In the genomic region with DNA sequence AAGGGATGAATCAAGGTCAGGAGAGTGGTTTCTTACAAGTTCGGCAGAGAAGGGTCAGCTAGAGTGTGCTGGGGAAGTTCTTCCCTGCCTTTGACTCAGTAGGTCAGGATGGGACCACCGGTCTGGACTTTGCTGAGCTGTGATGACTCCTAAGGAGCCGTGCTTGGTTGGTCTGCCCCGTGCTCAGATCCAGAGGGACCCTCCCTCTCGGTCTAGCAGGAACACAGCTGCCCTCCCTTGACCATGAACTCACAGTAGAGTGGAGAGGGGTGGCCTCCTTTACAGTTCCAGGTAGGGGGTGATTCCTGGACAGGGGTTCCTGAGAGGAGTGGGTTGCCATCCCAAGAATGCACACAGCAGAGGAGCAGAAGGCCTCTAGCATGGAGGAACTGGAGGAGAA, we compare ENCODE assay signal across 10 cellular contexts. TPM values are rescaled to one million over a fixed set of nuclear protein-coding genes. Genes with fewer than 3 reads are reported as not detected.
A peak's percentile ranks its signal among the peaks of the same experiment; 100 is the strongest.
DNase-seq lines count a peak whose midpoint lies in the region; ATAC-seq and TF ChIP-seq lines count a peak whose summit lies in the region.
"Had no signal": no experiment of that assay in that cellular context is flagged by ENCODE, and none has a peak within 500 bp of the region (broad histone marks: within the 10 kb centered on the region; RNA-seq: fewer than 3 reads in every experiment).

No MANE protein-coding gene starts in this region.

- no peak overlapping the region for H3K27ac ChIP-seq in gastrocnemius medialis

- TF ChIP-seq POLR2A in gastrocnemius medialis (IDR thresholded peaks at IDR 0.05), result no peak

- ATAC-seq in gastrocnemius medialis, result no peak

- DNase-seq in GM12865 (ENCODE audit: low read depth) (no peak), nephron progenitor cell (no peak), HUDEP-2 (lab: John Stamatoyannopoulos, UW; ENCODE audit: unreplicated experiment in 76 of 76) (no peak), HEK293T (ENCODE audit: extremely low spot score) (no peak), gastrocnemius medialis (no peak)
- DNase-seq in activated naive CD8-positive, alpha-beta T cell treated with anti-CD3 and anti-CD28 coated beads for 36 hours, result no peak
- DNase-seq: dermis blood vessel endothelial cell, NCI-H2081 had no signal

- H3K4me3 ChIP-seq in GM12865 (ENCODE audit: low read depth, low read length), result peak overlapping the region; percentile 8; the same call in 1 of the 2 replicates
- H3K4me3 ChIP-seq in gastrocnemius medialis, result no peak overlapping the region

- H3K27ac Mint-ChIP-seq in IgD-negative memory B cell, result peak overlapping the region in 2 of 3 donors; percentile 14 to 76
- H3K27ac Mint-ChIP-seq in activated naive CD8-positive, alpha-beta T cell treated with anti-CD3 and anti-CD28 coated beads for 36 hours, result peak overlapping the region; percentile 84
- peak overlapping the region; percentile 68 for H3K27ac Mint-ChIP-seq in nephron progenitor cell

- H3K27me3 Mint-ChIP-seq in IgD-negative memory B cell (no peaks in the 10 kb centered on the region), nephron progenitor cell (ENCODE audit: low read depth, poor library complexity) (peaks cover 4% of the 10 kb centered on the region)
- H3K27me3 Mint-ChIP-seq in activated naive CD8-positive, alpha-beta T cell treated with anti-CD3 and anti-CD28 coated beads for 36 hours, result no peaks in the 10 kb centered on the region

- peak overlapping the region in 3 of 4 donors; percentile 45 to 67 (median 49) for H3K4me3 Mint-ChIP-seq in IgD-negative memory B cell
- peak overlapping the region; percentile 92 for H3K4me3 Mint-ChIP-seq in activated naive CD8-positive, alpha-beta T cell treated with anti-CD3 and anti-CD28 coated beads for 36 hours
- H3K4me3 Mint-ChIP-seq in nephron progenitor cell, result peak overlapping the region; percentile 23

- no peaks in the 10 kb centered on the region for H3K27me3 ChIP-seq in gastrocnemius medialis

- in situ Hi-C loops in gastrocnemius medialis (cut with MboI; ENCODE audit: low sequenced_read_pairs in 4 of 4), result loop anchor here in 2 of 4 donors (5.0 to 10.0 kb wide), 2 partner anchors 78 to 90 kb away; a partner anchor contains a TSS

- CTCF ChIA-PET in HEK293T (lab: Yijun Ruan, JAX), result interaction anchor here (2.1 kb wide), 1 partner anchor 9 kb away, joined by 6 read pairs; no protein-coding TSS in a partner anchor

- H3K4me1 Mint-ChIP-seq in IgD-negative memory B cell (peaks cover 12 to 46% (median 41%) of the 10 kb centered on the region in 3 donors), nephron progenitor cell (peaks cover 50% of the 10 kb centered on the region)
- H3K4me1 Mint-ChIP-seq in activated naive CD8-positive, alpha-beta T cell treated with anti-CD3 and anti-CD28 coated beads for 36 hours, result peaks cover 79% of the 10 kb centered on the region

- H3K9me3 Mint-ChIP-seq in IgD-negative memory B cell (no peaks in the 10 kb centered on the region), nephron progenitor cell (no peaks in the 10 kb centered on the region)
- H3K9me3 Mint-ChIP-seq in activated naive CD8-positive, alpha-beta T cell treated with anti-CD3 and anti-CD28 coated beads for 36 hours, result no peaks in the 10 kb centered on the region

- intact Hi-C loops in gastrocnemius medialis (cut with DNase I; ENCODE audit: low total_unique reads), result loop anchor here (5.0 to 10.0 kb wide), 3 partner anchors 213 to 460 kb away; a partner anchor contains a TSS

- peaks cover 22 to 30% of the 10 kb centered on the region in 2 donors for H3K4me1 ChIP-seq in gastrocnemius medialis

- H3K36me3 Mint-ChIP-seq in IgD-negative memory B cell, result peaks cover 2% of the 10 kb centered on the region
- peaks cover 69% of the 10 kb centered on the region for H3K36me3 Mint-ChIP-seq in activated naive CD8-positive, alpha-beta T cell treated with anti-CD3 and anti-CD28 coated beads for 36 hours
- peaks cover 68% of the 10 kb centered on the region for H3K36me3 Mint-ChIP-seq in nephron progenitor cell (ENCODE audit: low read depth)

- TF ChIP-seq CTCF in GM12865 (IDR thresholded peaks at IDR 0.05; ENCODE audit: insufficient read depth, low read depth, low read length, missing control alignments) (no peak), nephron progenitor cell (IDR thresholded peaks at IDR 0.05) (no peak), gastrocnemius medialis (IDR thresholded peaks at IDR 0.05 in 4 of 5, conservative IDR thresholded peaks at IDR 0.05 in 1 of 5) (no peak)

- H3K36me3 ChIP-seq in gastrocnemius medialis, result peaks cover 0 to 65% of the 10 kb centered on the region in 2 donors

- POLR2A ChIA-PET in HEK293T (lab: Yijun Ruan, JAX), result interaction anchor here (1.0 kb wide), 1 partner anchor 20 kb away, joined by 3 read pairs; no protein-coding TSS in a partner anchor

- no peaks in the 10 kb centered on the region for H3K9me3 ChIP-seq in gastrocnemius medialis

TF ChIP-seq in HEK293T, 16 proteins besides CTCF, POLR2A, EP300 and RAD21:
- TF ChIP-seq BHLHE40 (IDR thresholded peaks at IDR 0.05; ENCODE audit: borderline replicate concordance) (no peak), TARDBP (IDR thresholded peaks at IDR 0.05) (no peak), FOXA1 (IDR thresholded peaks at IDR 0.05) (no peak), ELF4 (IDR thresholded peaks at IDR 0.05) (no peak), FOXK2 (IDR thresholded peaks at IDR 0.05) (no peak), HDGF (IDR thresholded peaks at IDR 0.05; ENCODE audit: borderline replicate concordance) (no peak), ZNF384 (IDR thresholded peaks at IDR 0.05) (no peak), NFRKB (IDR thresholded peaks at IDR 0.05) (no peak), SP1 (IDR thresholded peaks at IDR 0.05) (no peak), LEF1 (IDR thresholded peaks at IDR 0.05; ENCODE audit: borderline replicate concordance) (no peak)
- TF ChIP-seq, protein P1, sequence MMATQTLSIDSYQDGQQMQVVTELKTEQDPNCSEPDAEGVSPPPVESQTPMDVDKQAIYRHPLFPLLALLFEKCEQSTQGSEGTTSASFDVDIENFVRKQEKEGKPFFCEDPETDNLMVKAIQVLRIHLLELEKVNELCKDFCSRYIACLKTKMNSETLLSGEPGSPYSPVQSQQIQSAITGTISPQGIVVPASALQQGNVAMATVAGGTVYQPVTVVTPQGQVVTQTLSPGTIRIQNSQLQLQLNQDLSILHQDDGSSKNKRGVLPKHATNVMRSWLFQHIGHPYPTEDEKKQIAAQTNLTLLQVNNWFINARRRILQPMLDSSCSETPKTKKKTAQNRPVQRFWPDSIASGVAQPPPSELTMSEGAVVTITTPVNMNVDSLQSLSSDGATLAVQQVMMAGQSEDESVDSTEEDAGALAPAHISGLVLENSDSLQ (IDR thresholded peaks at IDR 0.05), result no peak

RNA-seq across cellular contexts. Expression of a gene that starts 4.3 kb away (rescaled TPM):
- polyA plus RNA-seq in IgD-negative memory B cell, result 7,882 TPM
- 1,000 to 10,000 TPM; 3,012 to 3,178 TPM for total RNA-seq in activated naive CD8-positive, alpha-beta T cell treated with anti-CD3 and anti-CD28 coated beads for 36 hours
- total RNA-seq in gastrocnemius medialis, result 100 to 1,000 TPM; 180 to 636 (median 401) TPM

RNA-seq across cellular contexts. Expression of a gene that starts 12.7 kb away (rescaled TPM):
- polyA plus RNA-seq in IgD-negative memory B cell, result 3,141 TPM
- total RNA-seq in activated naive CD8-positive, alpha-beta T cell treated with anti-CD3 and anti-CD28 coated beads for 36 hours, result 10 to 100 TPM; 28.8 to 32.2 TPM
- total RNA-seq in gastrocnemius medialis, result under 1 TPM in 1 of 4 donors, not detected in 3; 0.20 TPM

RNA-seq across cellular contexts. Expression of a gene that starts 18.6 kb away (rescaled TPM):
- polyA plus RNA-seq in IgD-negative memory B cell, result 203 TPM
- 100 to 1,000 TPM; 285 to 295 TPM for total RNA-seq in activated naive CD8-positive, alpha-beta T cell treated with anti-CD3 and anti-CD28 coated beads for 36 hours
- total RNA-seq in gastrocnemius medialis, result 10 to 100 TPM; 12.1 to 21.6 (median 15.5) TPM

RNA-seq across cellular contexts. Expression of a gene that starts 19.5 kb away (rescaled TPM):
- not detected for polyA plus RNA-seq in IgD-negative memory B cell
- not detected for total RNA-seq in activated naive CD8-positive, alpha-beta T cell treated with anti-CD3 and anti-CD28 coated beads for 36 hours
- total RNA-seq in gastrocnemius medialis, result not detected
- total RNA-seq: dermis blood vessel endothelial cell, myocyte had no signal

RNA-seq across cellular contexts. Expression of a gene that starts 19.9 kb away (rescaled TPM):
- not detected for polyA plus RNA-seq in IgD-negative memory B cell
- not detected for total RNA-seq in activated naive CD8-positive, alpha-beta T cell treated with anti-CD3 and anti-CD28 coated beads for 36 hours
- total RNA-seq in gastrocnemius medialis, result not detected
- total RNA-seq: dermis blood vessel endothelial cell, myocyte had no signal

Comparison
In these comparisons a context has a peak if more than half of its experiments do, and no peak if none do; other contexts are left out.
1. H3K4me3 Mint-ChIP-seq: peak in every context shown above with its lines; median percentile 92 in activated naive CD8-positive, alpha-beta T cell treated with anti-CD3 and anti-CD28 coated beads for 36 hours; 49 in IgD-negative memory B cell; 23 in nephron progenitor cell.
2. RNA of a gene that starts 4.3 kb away (total RNA-seq): 3,012 to 3,178 TPM in activated naive CD8-positive, alpha-beta T cell treated with anti-CD3 and anti-CD28 coated beads for 36 hours; 180 to 636 TPM in gastrocnemius medialis; every median in the first group is over 4 times any median in the second.
3. RNA of a gene that starts 12.7 kb away (total RNA-seq): 28.8 to 32.2 TPM in activated naive CD8-positive, alpha-beta T cell treated with anti-CD3 and anti-CD28 coated beads for 36 hours; 0.20 TPM in gastrocnemius medialis; every median in the first group is over 10 times any median in the second.
4. RNA of a gene that starts 18.6 kb away (total RNA-seq): 285 to 295 TPM in activated naive CD8-positive, alpha-beta T cell treated with anti-CD3 and anti-CD28 coated beads for 36 hours; 12.1 to 21.6 TPM in gastrocnemius medialis; every median in the first group is over 10 times any median in the second.
5. Peak in every context shown above with its lines, with median percentiles within 50 percentile points of each other: H3K27ac Mint-ChIP-seq.